Comparison of ENCODE assay signal across 1 cellular context in genomic region chr6:124073820-124074587, GRCh38.
TF ChIP-seq lines count a peak whose summit lies in the region.

No MANE protein-coding gene starts in this region.

TF ChIP-seq in HEK293T, 16 proteins besides CTCF, POLR2A, EP300 and RAD21 (continued from another document):
- TF ChIP-seq PKNOX1 (IDR thresholded peaks at IDR 0.05) (peak; percentile 93), FOXA1 (IDR thresholded peaks at IDR 0.05) (no peak)
TF ChIP-seq in HEK293T: peak in this region for 2.
